In the genomic region with DNA sequence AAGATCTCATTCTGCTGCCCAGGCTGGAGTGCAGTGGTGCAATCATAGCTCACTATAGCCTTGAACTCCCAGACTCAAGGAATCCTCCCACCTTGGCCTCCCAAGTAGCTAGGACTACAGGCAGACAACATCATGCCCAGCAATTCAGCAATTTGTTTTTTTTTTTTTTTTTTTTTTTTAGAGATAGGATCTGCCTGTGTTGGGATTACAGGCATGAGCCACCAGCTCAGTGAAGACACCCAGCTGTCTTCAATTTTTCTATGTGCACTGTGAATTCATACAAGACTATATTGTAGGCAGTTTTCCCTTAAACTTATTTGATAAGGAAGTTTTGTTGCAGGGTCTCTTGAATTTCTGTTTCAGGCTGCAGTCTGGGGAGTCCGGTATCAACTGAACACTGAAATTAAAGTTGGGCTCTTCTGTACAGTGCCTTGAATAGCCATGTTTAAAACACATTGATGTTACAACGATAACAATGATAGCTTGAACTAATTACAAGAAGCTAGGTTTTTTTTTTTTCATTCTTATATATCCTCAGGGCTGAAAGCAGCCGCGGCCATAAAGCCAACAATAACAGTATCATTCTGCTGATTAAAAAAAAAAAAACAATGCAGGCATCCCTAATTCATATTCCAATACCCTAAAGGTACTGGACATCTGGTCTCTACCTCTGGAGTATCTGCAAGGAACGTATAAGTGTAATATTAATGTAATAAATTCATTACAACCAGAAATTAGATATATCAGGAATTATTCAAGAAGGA, we compare ENCODE assay signal across 7 cellular contexts.
"Had no signal": no experiment of that assay in that cellular context is flagged by ENCODE, and none has a peak within 500 bp of the region (broad histone marks: within the 10 kb centered on the region; RNA-seq: fewer than 3 reads in every experiment).

No MANE protein-coding gene starts in this region.

- H3K4me2 ChIP-seq: GM23338 had no signal

- H3K4me3 Mint-ChIP-seq: GM23338, H9 had no signal

- H3K4me3 ChIP-seq: GM23338 had no signal

- H3K4me1 Mint-ChIP-seq: GM23338, H9 had no signal

- H3K27ac Mint-ChIP-seq: GM23338, H9 had no signal

- FAIRE-seq: H1, H54, HTR-8/SVneo had no signal

- DNase-seq: H9, HCEC 1CT, IMR-90 had no signal

- H3K9me3 Mint-ChIP-seq: GM23338, H9 had no signal

- H2AFZ ChIP-seq: GM23338 had no signal

- ATAC-seq: GM23338 had no signal
